18 cellular contexts compared by ENCODE assay signal in genomic region chr10:3331104-3331645, GRCh38.
"Had no signal": no experiment of that assay in that cellular context is flagged by ENCODE, and none has a peak within 500 bp of the region (broad histone marks: within the 10 kb centered on the region; RNA-seq: fewer than 3 reads in every experiment).

No MANE protein-coding gene starts in this region.

- H3K9me3 ChIP-seq: stomach had no signal

- H3K4me3 Mint-ChIP-seq: activated CD4-positive, alpha-beta memory T cell treated with anti-CD3 and anti-CD28 coated beads, Interleukin-2, amount 10 ng/mL, durations not matched to agents 7 days and 5 days; activated CD8-positive, alpha-beta memory T cell treated with anti-CD3 and anti-CD28 coated beads, Interleukin-2, amount 10 ng/mL, durations not matched to agents 7 days and 5 days; activated naive CD8-positive, alpha-beta T cell treated with anti-CD3 and anti-CD28 coated beads, Interleukin-2, amount 10 ng/mL, durations not matched to agents 7 days and 5 days; activated T-helper 17 cell treated with anti-CD3 and anti-CD28 coated beads, Interleukin-2, amount 50 U/mL, for 72 hours; natural killer cell had no signal

- H3K36me3 Mint-ChIP-seq: activated CD8-positive, alpha-beta memory T cell treated with anti-CD3 and anti-CD28 coated beads, Interleukin-2, amount 10 ng/mL, durations not matched to agents 7 days and 5 days; activated naive CD8-positive, alpha-beta T cell treated with anti-CD3 and anti-CD28 coated beads, Interleukin-2, amount 10 ng/mL, durations not matched to agents 7 days and 5 days; natural killer cell had no signal

- H3K4me1 ChIP-seq: stomach had no signal

- H3K36me3 ChIP-seq: brain microvascular endothelial cell, stomach had no signal

- FAIRE-seq: colon, islet of Langerhans had no signal

- H3K27ac Mint-ChIP-seq: activated CD4-positive, alpha-beta memory T cell treated with anti-CD3 and anti-CD28 coated beads, Interleukin-2, amount 10 ng/mL, durations not matched to agents 7 days and 5 days; activated CD8-positive, alpha-beta memory T cell treated with anti-CD3 and anti-CD28 coated beads, Interleukin-2, amount 10 ng/mL, durations not matched to agents 7 days and 5 days; activated naive CD8-positive, alpha-beta T cell treated with anti-CD3 and anti-CD28 coated beads, Interleukin-2, amount 10 ng/mL, durations not matched to agents 7 days and 5 days; activated T-helper 17 cell treated with anti-CD3 and anti-CD28 coated beads, Interleukin-2, amount 50 U/mL, for 72 hours; natural killer cell had no signal

- H3K9me3 Mint-ChIP-seq: activated CD4-positive, alpha-beta memory T cell treated with anti-CD3 and anti-CD28 coated beads, Interleukin-2, amount 10 ng/mL, durations not matched to agents 7 days and 5 days; activated naive CD8-positive, alpha-beta T cell treated with anti-CD3 and anti-CD28 coated beads, Interleukin-2, amount 10 ng/mL, durations not matched to agents 7 days and 5 days; activated T-helper 17 cell treated with anti-CD3 and anti-CD28 coated beads, Interleukin-2, amount 50 U/mL, for 72 hours; natural killer cell had no signal

- H3K4me1 Mint-ChIP-seq: activated CD8-positive, alpha-beta memory T cell treated with anti-CD3 and anti-CD28 coated beads, Interleukin-2, amount 10 ng/mL, durations not matched to agents 7 days and 5 days; activated naive CD8-positive, alpha-beta T cell treated with anti-CD3 and anti-CD28 coated beads, Interleukin-2, amount 10 ng/mL, durations not matched to agents 7 days and 5 days; activated T-helper 17 cell treated with anti-CD3 and anti-CD28 coated beads, Interleukin-2, amount 50 U/mL, for 72 hours; natural killer cell had no signal

- H3K27ac ChIP-seq: brain microvascular endothelial cell, stomach had no signal

- H3K4me3 ChIP-seq: stomach had no signal

- DNase-seq: activated CD4-positive, alpha-beta memory T cell treated with anti-CD3 and anti-CD28 coated beads, Interleukin-2, amount 10 ng/mL, durations not matched to agents 7 days and 5 days; activated CD4-positive, CD25-positive, alpha-beta regulatory T cell; activated CD8-positive, alpha-beta memory T cell treated with anti-CD3 and anti-CD28 coated beads, Interleukin-2, amount 10 ng/mL, durations not matched to agents 7 days and 5 days; activated naive CD4-positive, alpha-beta T cell treated with Interleukin-2 at 50 U/mL for 16 hours; activated naive CD8-positive, alpha-beta T cell treated with anti-CD3 and anti-CD28 coated beads, Interleukin-2, amount 10 ng/mL, durations not matched to agents 7 days and 5 days; activated T-cell treated with anti-CD3 and anti-CD28 coated beads, Interleukin-2, amount 50 U/mL, for 1 hour; central memory CD4-positive, alpha-beta T cell; glutamatergic neuron; hippocampal formation; natural killer cell; stimulated activated CD4-positive, alpha-beta T cell treated with anti-CD3 and anti-CD28 coated beads, Interleukin-15, amount 100 ng/mL, for 24 hours; stimulated activated CD4-positive, alpha-beta T cell treated with anti-CD3 and anti-CD28 coated beads, Interleukin-2, amount 100 ng/mL, for 48 hours; stomach; T-helper 1 cell had no signal

- H3K27me3 ChIP-seq: brain microvascular endothelial cell, stomach had no signal
